ENCODE assay signal across 8 cellular contexts in the genomic region with DNA sequence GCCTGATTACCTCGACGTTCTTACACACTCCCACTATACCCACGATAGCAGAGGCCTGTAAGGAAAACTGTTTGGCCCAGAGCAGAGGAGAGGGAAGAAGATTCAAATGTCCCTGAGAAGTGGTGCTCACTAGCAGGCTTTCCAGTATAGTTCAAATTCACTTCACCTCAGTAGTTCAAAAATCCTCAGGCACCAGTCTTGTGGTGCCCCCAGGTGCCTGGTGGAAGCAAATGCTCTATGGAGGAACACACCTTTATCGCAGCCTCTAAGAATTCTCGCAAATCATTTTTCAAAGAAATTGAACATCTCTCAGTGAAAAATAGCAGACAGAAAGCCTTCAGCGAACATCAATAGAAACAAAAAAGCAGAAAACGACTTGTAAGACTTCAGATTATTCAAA. TPM values are rescaled to one million over a fixed set of nuclear protein-coding genes. Genes with fewer than 3 reads are reported as not detected.
DNase-seq lines count a peak whose midpoint lies in the region; ATAC-seq, FAIRE-seq and TF ChIP-seq lines count a peak whose summit lies in the region.
"Had no signal": no experiment of that assay in that cellular context is flagged by ENCODE, and none has a peak within 500 bp of the region (broad histone marks: within the 10 kb centered on the region; RNA-seq: fewer than 3 reads in every experiment).

No MANE protein-coding gene starts in this region.

- H3K4me1 ChIP-seq in GM12878 (ENCODE audit: control insufficient read depth, insufficient read depth, low read length): no peaks in the 10 kb centered on the region
- H3K4me1 ChIP-seq in liver (ENCODE audit: control insufficient read depth in 4 of 4, insufficient read depth in 4 of 4, low read length in 3 of 4): no peaks in the 10 kb centered on the region

- intact Hi-C loops in GM12878 (cut with micrococcal nuclease; ENCODE audit: unreplicated experiment): no loop called here

- no peaks in the 10 kb centered on the region for H3K36me3 ChIP-seq in GM12878 (ENCODE audit: control insufficient read depth in 2 of 2, insufficient read depth in 2 of 2, low read length in 1 of 2)
- no peaks in the 10 kb centered on the region for H3K36me3 ChIP-seq in liver (ENCODE audit: control insufficient read depth in 4 of 4, insufficient read depth in 3 of 4, low read depth in 1 of 4, low read length in 3 of 4)

- H3K79me2 ChIP-seq in GM12878 (ENCODE audit: control insufficient read depth, insufficient read depth, low read length): no peaks in the 10 kb centered on the region

- ATAC-seq in GM12878 (peak; percentile 46; the same call in 1 of the 3 replicates), HG02588 (IDR thresholded peaks at IDR 0.05; ENCODE audit: unreplicated experiment) (no peak), GM18909 (IDR thresholded peaks at IDR 0.05; ENCODE audit: poor library complexity, unreplicated experiment) (no peak)

- H3K9ac ChIP-seq in GM12878 (ENCODE audit: control insufficient read depth, insufficient read depth, low read length) (no peak overlapping the region), liver (ENCODE audit: low read depth in 1 of 2, low read length in 2 of 2) (no peak overlapping the region)

- BruUV-seq in GM12878 (replicated peaks; lab: Mats Ljungman, UMichigan): no TSS peak

- POLR2A ChIA-PET in GM12878 (lab: Charles Lee): no interaction called here

- in situ Hi-C loops in GM12878 (cut with MboI): loop anchor here (25.0 kb wide), 1 partner anchor 1169 kb away; a partner anchor contains a TSS

- SMC1A ChIA-PET in GM12878 (lab: Charles Lee; ENCODE audit: uncharacterized antibody, unreplicated experiment): interaction anchor here (1.8 to 11.8 kb wide), 2 partner anchors 9 to 34 kb away, joined by 5 to 132 read pairs; no protein-coding TSS in a partner anchor

- H3K4me3 ChIP-seq in LNCaP clone FGC (ENCODE audit: low read depth, low read length) (no peak overlapping the region), GM12878 (no peak overlapping the region), liver (ENCODE audit: low read depth in 1 of 3, low read length in 3 of 3) (no peak overlapping the region)

- RAD21 ChIA-PET in GM12878 (lab: Charles Lee; ENCODE audit: unreplicated experiment): no interaction called here

- WGBS in GM12878 (ENCODE audit: insufficient coverage, insufficient replicate concordance, low lambda C conversion rate, missing lambda C conversion rate): 31% methylated on average over 7 of the region's 7 CpGs
- WGBS in liver: 40% methylated on average over 7 of the region's 7 CpGs

- no peak overlapping the region for H3K27ac ChIP-seq in GM12878 (ENCODE audit: control insufficient read depth, insufficient read depth)
- H3K27ac ChIP-seq in liver (ENCODE audit: low read depth in 1 of 2, low read length in 2 of 2): no peak overlapping the region

- TF ChIP-seq CTCF in LNCaP clone FGC (IDR thresholded peaks at IDR 0.05; ENCODE audit: control insufficient read depth, extremely low read depth, insufficient read depth): peak; percentile 67
- peak; percentile 16 to 45 (median 27); a peak in 4 of 6 replicates for TF ChIP-seq CTCF in GM12878 (IDR thresholded peaks at IDR 0.05 in 2 of 3, conservative IDR thresholded peaks at IDR 0.05 in 1 of 3; ENCODE audit: control insufficient read depth in 2 of 3, extremely low read depth in 1 of 3, insufficient read depth in 1 of 3, low read depth in 3 of 3, low read length in 3 of 3)
- peak; percentile 48 for TF ChIP-seq CTCF in liver (IDR thresholded peaks at IDR 0.05; ENCODE audit: low read depth, low read length, missing input control)

- TF ChIP-seq RAD21 in GM12878 (IDR thresholded peaks at IDR 0.05; ENCODE audit: insufficient read depth, low read depth, low read length): peak; percentile 53; the same call in 1 of the 2 replicates
- TF ChIP-seq RAD21 in liver (IDR thresholded peaks at IDR 0.05): peak; percentile 77

- H3K27me3 ChIP-seq in GM12878 (replicated peaks in 1 of 2; ENCODE audit: control insufficient read depth in 2 of 2, insufficient read depth in 2 of 2, low read length in 1 of 2) (no peaks in the 10 kb centered on the region), liver (ENCODE audit: control insufficient read depth in 4 of 4, insufficient read depth in 4 of 4, low read length in 3 of 4) (no peaks in the 10 kb centered on the region)

- CTCF ChIA-PET in GM12878 (lab: Yijun Ruan, JAX): interaction anchor here (0.7 to 3.8 kb wide), 9 partner anchors 8 to 731 kb away, joined by 3 to 68 read pairs (median 3); a partner anchor contains a TSS

- DNase-seq in ELF-1 (ENCODE audit: low read depth, low spot score) (peak; percentile 46), LNCaP clone FGC (ENCODE audit: low read depth) (no peak), GM12878 (ENCODE audit: low read depth, low spot score) (no peak)
- no peak for DNase-seq in stimulated activated CD4-positive, alpha-beta T cell treated with anti-CD3 and anti-CD28 coated beads, Interleukin-4, amount 100 ng/mL, for 1 hour
- DNase-seq: activated CD4-positive, alpha-beta T cell treated with anti-CD3 and anti-CD28 coated beads for 1 hour had no signal

- no peak overlapping the region for H3K4me2 ChIP-seq in GM12878 (ENCODE audit: control insufficient read depth, insufficient read depth)

- H4K20me1 ChIP-seq in GM12878 (ENCODE audit: control insufficient read depth, insufficient read depth): no peaks in the 10 kb centered on the region

- no peak for TF ChIP-seq EP300 in GM12878 (IDR thresholded peaks at IDR 0.05; ENCODE audit: borderline replicate concordance in 1 of 2, control insufficient read depth in 1 of 2, low read depth in 2 of 2, low read length in 2 of 2)

- no peak for FAIRE-seq in GM12878 (lab: Jason Lieb, UNC)

- TF ChIP-seq POLR2A in GM12878 (IDR thresholded peaks at IDR 0.05; ENCODE audit: low read depth, low read length): no peak

- H3K9me3 ChIP-seq in GM12878 (replicated peaks; ENCODE audit: control insufficient read depth, insufficient read depth, low read length) (no peaks in the 10 kb centered on the region), liver (ENCODE audit: control insufficient read depth in 4 of 4, low read length in 3 of 4) (no peaks in the 10 kb centered on the region)

- no peak overlapping the region for H2AFZ ChIP-seq in GM12878 (ENCODE audit: control insufficient read depth, low read depth, low read length)

TF ChIP-seq in GM12878, 131 proteins besides CTCF, POLR2A, EP300 and RAD21 (continues in another document):
- TF ChIP-seq BACH1 (IDR thresholded peaks at IDR 0.05; ENCODE audit: borderline replicate concordance): no peak
- no peak for TF ChIP-seq CREB1 (IDR thresholded peaks at IDR 0.05; ENCODE audit: low read depth)
- TF ChIP-seq, protein P1, sequence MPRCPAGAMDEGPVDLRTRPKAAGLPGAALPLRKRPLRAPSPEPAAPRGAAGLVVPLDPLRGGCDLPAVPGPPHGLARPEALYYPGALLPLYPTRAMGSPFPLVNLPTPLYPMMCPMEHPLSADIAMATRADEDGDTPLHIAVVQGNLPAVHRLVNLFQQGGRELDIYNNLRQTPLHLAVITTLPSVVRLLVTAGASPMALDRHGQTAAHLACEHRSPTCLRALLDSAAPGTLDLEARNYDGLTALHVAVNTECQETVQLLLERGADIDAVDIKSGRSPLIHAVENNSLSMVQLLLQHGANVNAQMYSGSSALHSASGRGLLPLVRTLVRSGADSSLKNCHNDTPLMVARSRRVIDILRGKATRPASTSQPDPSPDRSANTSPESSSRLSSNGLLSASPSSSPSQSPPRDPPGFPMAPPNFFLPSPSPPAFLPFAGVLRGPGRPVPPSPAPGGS (IDR thresholded peaks at IDR 0.05; ENCODE audit: borderline replicate concordance, insufficient read depth, low read depth, low read length, poor library complexity, severe bottlenecking): no peak
- TF ChIP-seq CHD1 (IDR thresholded peaks at IDR 0.05; ENCODE audit: low read depth, low read length): no peak
- no peak for TF ChIP-seq ZNF207 (IDR thresholded peaks at IDR 0.05; ENCODE audit: borderline replicate concordance)
- TF ChIP-seq CBX5 (IDR thresholded peaks at IDR 0.05; ENCODE audit: low read depth): no peak

TF ChIP-seq in liver, 16 proteins besides CTCF, POLR2A, EP300 and RAD21 (continues in another document):
- no peak for TF ChIP-seq TAF1 (conservative IDR thresholded peaks at IDR 0.05)
- TF ChIP-seq HNF4G (IDR thresholded peaks at IDR 0.05): no peak
- no peak for TF ChIP-seq SP1 (IDR thresholded peaks at IDR 0.05)
- TF ChIP-seq, protein P2, sequence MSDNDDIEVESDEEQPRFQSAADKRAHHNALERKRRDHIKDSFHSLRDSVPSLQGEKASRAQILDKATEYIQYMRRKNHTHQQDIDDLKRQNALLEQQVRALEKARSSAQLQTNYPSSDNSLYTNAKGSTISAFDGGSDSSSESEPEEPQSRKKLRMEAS (IDR thresholded peaks at IDR 0.05): no peak

RNA-seq across cellular contexts. Expression of a gene that starts 12.2 kb away (rescaled TPM):
- total RNA-seq in GM12878 (2013; cell fraction: nucleolus; rRNA removed): 47.2 and 51.2 TPM in 2 replicates
- total RNA-seq in GM12878 (2014; rRNA removed): 22.7 and 23.6 TPM in 2 replicates
- total RNA-seq in GM12878 (2014; rRNA removed; fragmentation: Illumina TruSeq; extraction: Trizol): 20.3 and 22.2 TPM in 2 replicates
- total RNA-seq in GM12878 (2021): 29.2 and 31.8 TPM in 2 replicates
- polyA plus RNA-seq in GM12878 (2011; ENCODE audit: low read depth): 10.8 TPM
- 31.4 and 38.5 TPM in 2 replicates for polyA plus RNA-seq in GM12878 (2011; rRNA removed)
- polyA plus RNA-seq in GM12878 (2011; cell fraction: cytosol; rRNA removed): 23.2 and 25.3 TPM in 2 replicates
- 41.1 and 43.8 TPM in 2 replicates for polyA plus RNA-seq in GM12878 (2011; cell fraction: nucleus; rRNA removed)
- 17.4 and 18.0 TPM in 2 replicates for polyA plus RNA-seq in GM12878 (2012)
- 32.2 and 40.5 TPM in 2 replicates for polyA plus RNA-seq in GM12878 (2014; fragmentation: Illumina TruSeq; extraction: Trizol)
- polyA plus RNA-seq in GM12878 (2014; fragmentation: Nextera tagmentation; extraction: Ambion mirVana): 1 to 10 TPM; 1.2 to 2.5 TPM
- polyA plus RNA-seq in GM12878 (2014; rRNA removed): 25.0 and 25.4 TPM in 2 replicates
- 1 to 10 TPM; 3.8 to 4.8 TPM for polyA plus RNA-seq in GM12878 (2016; fragmentation: Nextera tagmentation; extraction: Ambion mirVana)
- 27.8 and 33.9 TPM in 2 replicates for polyA minus RNA-seq in GM12878 (2011; rRNA and poly(A)+ RNA removed)
- polyA minus RNA-seq in GM12878 (2011; cell fraction: cytosol; rRNA and poly(A)+ RNA removed): 8.8 and 12.8 TPM in 2 replicates
- polyA minus RNA-seq in GM12878 (2011; cell fraction: nucleus; rRNA and poly(A)+ RNA removed): 12.8 and 19.2 TPM in 2 replicates
- 10 to 100 TPM; 10.3 to 13.4 TPM for total RNA-seq in liver
- polyA plus RNA-seq in liver: 1 to 10 TPM; 2.5 to 5.3 TPM
